Comparison of ENCODE assay signal across 8 cellular contexts in the genomic region with DNA sequence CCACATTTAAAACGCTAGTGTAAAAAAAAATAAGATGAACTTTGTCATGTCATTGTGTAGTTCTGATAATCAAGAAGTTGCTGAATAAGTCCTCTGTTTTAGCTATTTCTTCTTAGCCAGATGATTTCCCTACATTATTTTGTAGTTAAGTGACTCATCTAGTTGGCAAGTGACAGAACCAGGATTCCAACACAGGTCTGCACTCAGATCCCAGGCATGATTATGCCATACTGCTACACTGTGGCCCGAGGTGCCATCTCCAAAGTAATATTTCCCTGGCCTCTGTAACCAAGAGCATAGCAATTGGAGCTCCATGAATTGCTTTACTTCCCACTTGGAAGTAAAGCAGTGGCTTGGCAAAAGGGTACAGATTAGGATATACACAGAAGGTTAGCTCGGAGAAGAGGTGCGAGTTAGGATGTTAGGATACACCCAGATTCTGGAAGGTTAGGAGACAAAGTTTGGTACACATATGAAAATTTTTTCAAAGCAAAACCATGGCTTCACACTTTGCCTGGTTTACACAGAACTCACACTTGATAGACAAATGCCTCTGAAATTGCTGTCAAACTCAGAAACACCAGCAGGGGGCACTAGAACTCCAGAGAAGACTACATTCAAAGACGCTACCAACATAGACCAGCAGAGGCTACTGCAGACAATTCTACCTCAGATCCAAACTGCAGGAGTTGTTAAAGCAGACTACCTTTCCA. TPM values are rescaled to one million over a fixed set of nuclear protein-coding genes. Genes with fewer than 3 reads are reported as not detected.
DNase-seq lines count a peak whose midpoint lies in the region; ATAC-seq and TF ChIP-seq lines count a peak whose summit lies in the region.

No MANE protein-coding gene starts in this region.

- no peak overlapping the region for H3K4me2 ChIP-seq in HCT116 (ENCODE audit: low read length)
- no peak overlapping the region for H3K4me2 ChIP-seq in SK-N-SH

- H3K4me3 ChIP-seq in HCT116 (replicated peaks in 1 of 2; ENCODE audit: low read depth in 1 of 2, low read length in 2 of 2) (no peak overlapping the region), NB4 (ENCODE audit: low read depth, low read length) (no peak overlapping the region), SK-N-SH (ENCODE audit: low read depth in 2 of 2, low read length in 1 of 2) (no peak overlapping the region; a peak in 1 of 4 replicates), cardiac muscle cell (no peak overlapping the region)

- H3K27me3 ChIP-seq in HCT116 (ENCODE audit: insufficient read depth, low read length) (no peaks in the 10 kb centered on the region), SK-N-SH (ENCODE audit: insufficient read depth) (peaks cover 3% of the 10 kb centered on the region; the same call in 1 of the 2 replicates), cardiac muscle cell (no peaks in the 10 kb centered on the region)

- no peaks in the 10 kb centered on the region for H3F3A ChIP-seq in SK-N-SH (replicated peaks; ENCODE audit: insufficient read depth)

- no peaks in the 10 kb centered on the region for H3K4me1 ChIP-seq in HCT116 (ENCODE audit: control insufficient read depth in 1 of 2, insufficient read depth in 2 of 2, low read length in 2 of 2)
- H3K4me1 ChIP-seq in SK-N-SH (ENCODE audit: control insufficient read depth in 1 of 2, insufficient read depth in 2 of 2, low read depth in 1 of 2, low read length in 1 of 2): no peaks in the 10 kb centered on the region
- H3K4me1 ChIP-seq in cardiac muscle cell (ENCODE audit: low read depth): peaks cover 11% of the 10 kb centered on the region

- H3K36me3 ChIP-seq in HCT116 (ENCODE audit: control insufficient read depth in 1 of 2, insufficient read depth in 2 of 2, low read length in 2 of 2) (no peaks in the 10 kb centered on the region; a peak in 1 of 4 replicates), SK-N-SH (replicated peaks in 1 of 2; ENCODE audit: control insufficient read depth in 1 of 2, insufficient read depth in 2 of 2, low read length in 1 of 2) (no peaks in the 10 kb centered on the region), cardiac muscle cell (no peaks in the 10 kb centered on the region)

- no peak for TF ChIP-seq EP300 in SK-N-SH (IDR thresholded peaks at IDR 0.05; ENCODE audit: borderline replicate concordance in 1 of 2, low read depth in 1 of 2, low read length in 1 of 2)

- H4K20me1 ChIP-seq in HCT116 (ENCODE audit: insufficient read depth) (no peaks in the 10 kb centered on the region), SK-N-SH (ENCODE audit: insufficient read depth) (no peaks in the 10 kb centered on the region)

- RAD21 ChIA-PET in HCT116 (lab: Charles Lee; ENCODE audit: low non-redundant PET in 1 of 2, low total read pairs in 2 of 2, uncharacterized antibody in 2 of 2, unreplicated experiment in 2 of 2): interaction anchor here in 1 of 2 experiments (0.9 kb wide), 1 partner anchor 83 kb away, joined by 3 read pairs; no protein-coding TSS in a partner anchor

- peak; percentile 45 for DNase-seq in GM04504 (ENCODE audit: low read depth)
- peak; percentile 56 for DNase-seq in HCT116 (ENCODE audit: low read depth, low spot score)
- DNase-seq in NB4 (ENCODE audit: low read depth): peak; percentile 73
- DNase-seq in SK-N-SH: peak; percentile 65
- peak; percentile 47 for DNase-seq in activated naive CD4-positive, alpha-beta T cell treated with anti-CD3 and anti-CD28 coated beads, Interleukin-2, amount 50 U/mL, for 16 hours
- peak; percentile 69 to 84 for DNase-seq in cardiac muscle cell (ENCODE audit: low read depth in 1 of 2, low spot score in 1 of 2)
- peak; percentile 68 for DNase-seq in renal cortical epithelial cell (ENCODE audit: low read depth)
- no peak for DNase-seq in amniotic stem cell (lab: John Stamatoyannopoulos, UW)

- H3K27ac ChIP-seq in HCT116 (ENCODE audit: low read depth, low read length) (no peak overlapping the region), SK-N-SH (ENCODE audit: low read depth in 2 of 2, low read length in 1 of 2) (0 out of 4 replicates have a peak overlapping the region, but pooled peaks of 1 of the 2 experiments have one; percentile 14), cardiac muscle cell (no peak overlapping the region)

- CTCF ChIA-PET in HCT116 (lab: Charles Lee): interaction anchor here (1.1 to 4.8 kb wide), 2 partner anchors 83 to 85 kb away, joined by 3 to 43 read pairs; no protein-coding TSS in a partner anchor
- CTCF ChIA-PET in SK-N-SH (lab: Yijun Ruan, JAX): interaction anchor here (0.6 to 9.7 kb wide), 31 partner anchors 10 to 602 kb away, joined by 3 to 211 read pairs (median 3); partner anchors contain the start of gene SYTL4

- H3K9ac ChIP-seq in HCT116 (ENCODE audit: low read length) (no peak overlapping the region), SK-N-SH (no peak overlapping the region)

- H3K79me2 ChIP-seq in HCT116 (ENCODE audit: insufficient read depth, low read length) (no peaks in the 10 kb centered on the region), SK-N-SH (ENCODE audit: insufficient read depth) (no peaks in the 10 kb centered on the region)

- ATAC-seq in HCT116: peak; percentile 84

- H3K9me3 ChIP-seq in HCT116 (ENCODE audit: control insufficient read depth in 1 of 2, insufficient read depth in 1 of 2, low read depth in 1 of 2, low read length in 2 of 2): no peaks in the 10 kb centered on the region
- H3K9me3 ChIP-seq in SK-N-SH: no peaks in the 10 kb centered on the region
- H3K9me3 ChIP-seq in cardiac muscle cell (ENCODE audit: low read depth): no peaks in the 10 kb centered on the region

- TF ChIP-seq CTCF in HCT116 (IDR thresholded peaks at IDR 0.05 in 2 of 3, conservative IDR thresholded peaks at IDR 0.05 in 1 of 3; ENCODE audit: borderline replicate concordance in 1 of 3, insufficient read depth in 1 of 3, low read depth in 2 of 3, low read length in 2 of 3): peak; percentile 72 to 98 (median 76)
- TF ChIP-seq CTCF in NB4 (IDR thresholded peaks at IDR 0.05; ENCODE audit: low read depth, low read length): peak; percentile 71
- peak; percentile 91 for TF ChIP-seq CTCF in SK-N-SH (IDR thresholded peaks at IDR 0.05)
- peak; percentile 74 for TF ChIP-seq CTCF in cardiac muscle cell (IDR thresholded peaks at IDR 0.05; ENCODE audit: low read depth, low read length)

- POLR2A ChIA-PET in HCT116 (lab: Charles Lee): no interaction called here
- POLR2A ChIA-PET in SK-N-SH (lab: Yijun Ruan, JAX): no interaction called here

- 17% methylated on average over 5 of the region's 5 CpGs for WGBS in SK-N-SH (ENCODE audit: low lambda C conversion rate)

- no TSS peak for BruUV-seq in HCT116 (replicated peaks; lab: Mats Ljungman, UMichigan)

- no peak for TF ChIP-seq POLR2A in HCT116 (IDR thresholded peaks at IDR 0.05; ENCODE audit: borderline replicate concordance, extremely low read depth, insufficient read depth, insufficient read length)
- no peak for TF ChIP-seq POLR2A in NB4 (IDR thresholded peaks at IDR 0.05; ENCODE audit: extremely low read depth, insufficient read length)

- intact Hi-C loops in HCT116 (cut with micrococcal nuclease): loop anchor here (1.0 to 10.0 kb wide), 3 partner anchors 83 to 599 kb away; no protein-coding TSS in a partner anchor

- H2AFZ ChIP-seq in HCT116 (ENCODE audit: low read depth, low read length, poor library complexity, severe bottlenecking): no peak overlapping the region
- no peak overlapping the region for H2AFZ ChIP-seq in SK-N-SH (ENCODE audit: low read depth)

- H3K9me2 ChIP-seq in HCT116 (ENCODE audit: insufficient read depth) (no peaks in the 10 kb centered on the region), SK-N-SH (no peaks in the 10 kb centered on the region)

- TF ChIP-seq RAD21 in HCT116 (IDR thresholded peaks at IDR 0.05; ENCODE audit: low read depth): peak; percentile 81
- TF ChIP-seq RAD21 in SK-N-SH (IDR thresholded peaks at IDR 0.05; ENCODE audit: low read length): peak; percentile 95

TF ChIP-seq in HCT116, 20 proteins besides CTCF, POLR2A, EP300 and RAD21 (continues in another document):
- TF ChIP-seq SRF (IDR thresholded peaks at IDR 0.05; ENCODE audit: low read depth) (no peak), EGR1 (IDR thresholded peaks at IDR 0.05; ENCODE audit: low read depth) (no peak)
- TF ChIP-seq, protein P1, sequence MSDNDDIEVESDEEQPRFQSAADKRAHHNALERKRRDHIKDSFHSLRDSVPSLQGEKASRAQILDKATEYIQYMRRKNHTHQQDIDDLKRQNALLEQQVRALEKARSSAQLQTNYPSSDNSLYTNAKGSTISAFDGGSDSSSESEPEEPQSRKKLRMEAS (IDR thresholded peaks at IDR 0.05): no peak

TF ChIP-seq in SK-N-SH, 30 proteins besides CTCF, POLR2A, EP300 and RAD21:
- TF ChIP-seq SMC3 (IDR thresholded peaks at IDR 0.05; ENCODE audit: low read depth, low read length) (peak; percentile 93), FOSL2 (IDR thresholded peaks at IDR 0.05; ENCODE audit: borderline replicate concordance, low read depth) (no peak), RFX5 (IDR thresholded peaks at IDR 0.05; ENCODE audit: low read length) (0 out of 2 replicates have a peak, but pooled peaks have one; percentile 33), JUND (IDR thresholded peaks at IDR 0.05) (no peak), SIN3A (IDR thresholded peaks at IDR 0.05; ENCODE audit: borderline replicate concordance, low read depth, low read length) (no peak)
- TF ChIP-seq, protein P1 (IDR thresholded peaks at IDR 0.05; ENCODE audit: low read depth): no peak

RNA-seq across cellular contexts. Expression of gene SRPX2, which starts 41.4 kb away (rescaled TPM):
- total RNA-seq in HCT116 (2021; ENCODE audit: unreplicated experiment) (2.4 TPM), cardiac muscle cell (0.03 and 0.04 TPM in 2 replicates), renal cortical epithelial cell (20.7 and 29.7 TPM in 2 replicates)
- polyA plus RNA-seq in HCT116 (2012): 2.5 and 4.1 TPM in 2 replicates
- polyA plus RNA-seq in SK-N-SH (2012; rRNA removed) (14.5 and 18.7 TPM in 2 replicates), cardiac muscle cell (0.30 and 1.9 TPM in 2 replicates)
- polyA plus RNA-seq in SK-N-SH (2012; cell fraction: cytosol; rRNA removed): 9.0 and 12.5 TPM in 2 replicates
- 24.8 and 28.9 TPM in 2 replicates for polyA plus RNA-seq in SK-N-SH (2012; cell fraction: nucleus; rRNA removed)

RNA-seq across cellular contexts. Expression of gene SYTL4, which starts 46.5 kb away (rescaled TPM):
- 8.8 TPM for total RNA-seq in HCT116 (2021; ENCODE audit: unreplicated experiment)
- polyA plus RNA-seq in HCT116 (2012): 10.2 and 15.2 TPM in 2 replicates
- 2.3 and 3.1 TPM in 2 replicates for polyA plus RNA-seq in SK-N-SH (2012; rRNA removed)
- polyA plus RNA-seq in SK-N-SH (2012; cell fraction: cytosol; rRNA removed): 2.5 TPM in 2 replicates
- polyA plus RNA-seq in SK-N-SH (2012; cell fraction: nucleus; rRNA removed): 3.1 and 5.7 TPM in 2 replicates
- total RNA-seq in cardiac muscle cell: 17.5 and 37.5 TPM in 2 replicates
- polyA plus RNA-seq in cardiac muscle cell: 23.9 and 41.3 TPM in 2 replicates
- 7.1 and 8.6 TPM in 2 replicates for total RNA-seq in renal cortical epithelial cell

RNA-seq across cellular contexts. Expression of gene TSPAN6, which starts 48.8 kb away (rescaled TPM):
- total RNA-seq in HCT116 (2021; ENCODE audit: unreplicated experiment) (25.0 TPM), cardiac muscle cell (57.8 and 86.9 TPM in 2 replicates), renal cortical epithelial cell (56.6 and 79.7 TPM in 2 replicates)
- 13.1 and 21.3 TPM in 2 replicates for polyA plus RNA-seq in HCT116 (2012)
- polyA plus RNA-seq in SK-N-SH (2012; rRNA removed) (20.9 and 21.7 TPM in 2 replicates), cardiac muscle cell (175 and 196 TPM in 2 replicates)
- 27.2 and 33.7 TPM in 2 replicates for polyA plus RNA-seq in SK-N-SH (2012; cell fraction: cytosol; rRNA removed)
- 9.1 and 13.6 TPM in 2 replicates for polyA plus RNA-seq in SK-N-SH (2012; cell fraction: nucleus; rRNA removed)
